In genomic region chrX:109536439-109537323, GRCh38 we compare ENCODE assay signal across 1 cellular context.
TF ChIP-seq lines count a peak whose summit lies in the region.

NXT2 (plus strand) TSS chrX:109536844; CDS start chrX:109537007, 163 bp downstream.

TF ChIP-seq in HEK293, 187 proteins besides CTCF, POLR2A, EP300 and RAD21 (continued from another document and continues in another):
- TF ChIP-seq ZNF26 (tag by site-specific recombination; IDR thresholded peaks at IDR 0.05) (no peak), ZNF488 (tag by site-specific recombination; IDR thresholded peaks at IDR 0.05) (0 out of 2 replicates have a peak, but pooled peaks have one; percentile 18), PRDM4 (tag by site-specific recombination; IDR thresholded peaks at IDR 0.05) (peak; percentile 44; the same call in 1 of the 2 replicates), ZNF214 (tag by site-specific recombination; IDR thresholded peaks at IDR 0.05; ENCODE audit: borderline replicate concordance) (no peak), RBAK (tag by site-specific recombination; IDR thresholded peaks at IDR 0.05) (no peak), KLF10 (tag by site-specific recombination; IDR thresholded peaks at IDR 0.05) (no peak), ZBTB48 (tag by site-specific recombination; IDR thresholded peaks at IDR 0.05) (peak; percentile 48; the same call in 1 of the 2 replicates), GLIS1 (tag by site-specific recombination; IDR thresholded peaks at IDR 0.05) (no peak), YY2 (tag by site-specific recombination; IDR thresholded peaks at IDR 0.05) (no peak; the same call in 1 of the 2 replicates), SCRT2 (tag by site-specific recombination; IDR thresholded peaks at IDR 0.05) (peak; percentile 65; the same call in 1 of the 2 replicates), YY1 (tag by site-specific recombination; IDR thresholded peaks at IDR 0.05) (peak; percentile 62; the same call in 1 of the 2 replicates), BCL11B (tag by site-specific recombination; IDR thresholded peaks at IDR 0.05; ENCODE audit: low read depth) (no peak), ZNF558 (tag by site-specific recombination; IDR thresholded peaks at IDR 0.05) (peak; percentile 52; the same call in 1 of the 2 replicates), ZNF664 (tag by site-specific recombination; IDR thresholded peaks at IDR 0.05) (peak; percentile 56), ZNF16 (tag by site-specific recombination; IDR thresholded peaks at IDR 0.05; ENCODE audit: low read depth) (no peak), ZXDB (tag by site-specific recombination; IDR thresholded peaks at IDR 0.05) (peak; percentile 93), ZNF777 (tag by site-specific recombination; IDR thresholded peaks at IDR 0.05; ENCODE audit: borderline replicate concordance) (peak; percentile 63; the same call in 1 of the 2 replicates), ZIC2 (tag by site-specific recombination; IDR thresholded peaks at IDR 0.05) (no peak; the same call in 1 of the 2 replicates), ZNF843 (tag by site-specific recombination; IDR thresholded peaks at IDR 0.05) (peak; percentile 64; the same call in 1 of the 2 replicates), ZNF776 (tag by site-specific recombination; IDR thresholded peaks at IDR 0.05; ENCODE audit: borderline replicate concordance) (no peak), ZNF155 (tag by site-specific recombination; IDR thresholded peaks at IDR 0.05) (no peak), ZNF704 (tag by site-specific recombination; IDR thresholded peaks at IDR 0.05) (0 out of 2 replicates have a peak, but pooled peaks have one; percentile 20), ZNF2 (tag by site-specific recombination; IDR thresholded peaks at IDR 0.05) (peak; percentile 71; the same call in 1 of the 2 replicates), ZNF362 (tag by site-specific recombination; IDR thresholded peaks at IDR 0.05) (peak; percentile 40; the same call in 1 of the 2 replicates), ZNF677 (tag by site-specific recombination; IDR thresholded peaks at IDR 0.05) (no peak), ZNF169 (tag by site-specific recombination; IDR thresholded peaks at IDR 0.05) (no peak), ZNF416 (tag by site-specific recombination; IDR thresholded peaks at IDR 0.05) (no peak), ZEB2 (tag by site-specific recombination; IDR thresholded peaks at IDR 0.05) (0 out of 2 replicates have a peak, but pooled peaks have one; percentile 28), ZNF423 (tag by site-specific recombination; IDR thresholded peaks at IDR 0.05) (no peak), ZNF701 (tag by site-specific recombination; IDR thresholded peaks at IDR 0.05) (no peak), ZNF175 (tag by site-specific recombination; IDR thresholded peaks at IDR 0.05) (no peak), EGR2 (tag by site-specific recombination; IDR thresholded peaks at IDR 0.05; ENCODE audit: low read depth) (no peak), GFI1B (tag by site-specific recombination; IDR thresholded peaks at IDR 0.05) (peak; percentile 34; the same call in 1 of the 2 replicates), ZNF140 (tag by site-specific recombination; IDR thresholded peaks at IDR 0.05) (no peak; the same call in 1 of the 2 replicates), ZSCAN4 (tag by site-specific recombination; IDR thresholded peaks at IDR 0.05) (peak; percentile 44), REPIN1 (tag by site-specific recombination; IDR thresholded peaks at IDR 0.05; ENCODE audit: low read depth) (no peak), ZNF654 (tag by site-specific recombination; IDR thresholded peaks at IDR 0.05; ENCODE audit: low read depth) (0 out of 2 replicates have a peak, but pooled peaks have one; percentile 16), ZNF398 (tag by site-specific recombination; IDR thresholded peaks at IDR 0.05) (no peak), ZNF623 (tag by site-specific recombination; IDR thresholded peaks at IDR 0.05) (no peak), ZNF658 (tag by site-specific recombination; IDR thresholded peaks at IDR 0.05) (no peak), BCL11A (tag by site-specific recombination; IDR thresholded peaks at IDR 0.05; ENCODE audit: low read depth) (no peak), ZNF280C (tag by site-specific recombination; IDR thresholded peaks at IDR 0.05) (no peak), ZNF24 (tag by site-specific recombination; IDR thresholded peaks at IDR 0.05) (peak; percentile 74), KLF1 (tag by site-specific recombination; IDR thresholded peaks at IDR 0.05) (peak; percentile 24; the same call in 1 of the 2 replicates), GLI2 (tag by site-specific recombination; IDR thresholded peaks at IDR 0.05; ENCODE audit: borderline replicate concordance, low read depth) (no peak), ZNF19 (tag by site-specific recombination; IDR thresholded peaks at IDR 0.05; ENCODE audit: low read depth) (no peak), SP7 (tag by site-specific recombination; IDR thresholded peaks at IDR 0.05) (peak; percentile 76), SETDB1 (IDR thresholded peaks at IDR 0.05; ENCODE audit: insufficient read length, low read length) (peak; percentile 79), ZNF521 (tag by site-specific recombination; IDR thresholded peaks at IDR 0.05) (no peak), OVOL3 (tag by site-specific recombination; IDR thresholded peaks at IDR 0.05) (0 out of 2 replicates have a peak, but pooled peaks have one; percentile 16), ZNF747 (tag by site-specific recombination; IDR thresholded peaks at IDR 0.05) (no peak), MEIS1 (CRISPR knock-in tag; IDR thresholded peaks at IDR 0.05; ENCODE audit: borderline replicate concordance) (no peak), ZFP3 (tag by site-specific recombination; IDR thresholded peaks at IDR 0.05; ENCODE audit: low read depth) (no peak), ZNF514 (tag by site-specific recombination; IDR thresholded peaks at IDR 0.05) (no peak)
